ENCODE assay signal across 32 cellular contexts in the genomic region with DNA sequence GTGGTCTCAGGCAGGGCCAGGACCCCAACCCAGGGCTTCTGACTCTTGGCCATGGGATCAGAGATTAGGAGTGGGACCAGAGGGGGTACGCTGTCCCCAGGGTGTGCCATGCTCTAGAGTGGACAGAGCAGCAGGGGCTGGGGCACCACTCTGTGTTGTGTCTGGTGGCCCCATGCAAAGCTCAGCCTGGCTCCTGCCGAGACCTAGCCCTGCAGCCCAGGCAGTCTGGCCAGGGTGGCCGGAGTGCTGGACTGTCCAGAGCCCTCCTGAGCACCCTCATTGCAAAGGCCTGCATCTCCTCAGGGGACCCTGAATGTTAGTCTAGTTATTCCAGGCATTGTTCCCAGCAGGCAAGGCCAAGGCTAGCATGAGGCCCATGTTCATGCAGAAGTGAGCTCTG.
DNase-seq lines count a peak whose midpoint lies in the region; ATAC-seq and TF ChIP-seq lines count a peak whose summit lies in the region.
"Had no signal": no experiment of that assay in that cellular context is flagged by ENCODE, and none has a peak within 500 bp of the region (broad histone marks: within the 10 kb centered on the region; RNA-seq: fewer than 3 reads in every experiment).

No MANE protein-coding gene starts in this region.

- no peaks in the 10 kb centered on the region for H3K9me2 ChIP-seq in PC-9 (ENCODE audit: insufficient read depth)

- H3K4me1 Mint-ChIP-seq in activated T-cell treated with anti-CD3 and anti-CD28 coated beads, Interleukin-2, amount 50 U/mL, for 24 hours (ENCODE audit: low read depth) = no peaks in the 10 kb centered on the region
- H3K4me1 Mint-ChIP-seq: activated CD4-positive, alpha-beta T cell treated with anti-CD3 and anti-CD28 coated beads, Interleukin-2, amount 10 ng/mL, durations not matched to agents 24 days and 14 days had no signal

- TF ChIP-seq CTCF in ascending aorta (IDR thresholded peaks at IDR 0.05) = no peak
- TF ChIP-seq CTCF in heart left ventricle (IDR thresholded peaks at IDR 0.05) = no peak
- no peak for TF ChIP-seq CTCF in lung (IDR thresholded peaks at IDR 0.05; ENCODE audit: control extremely low read depth, extremely low read depth)
- TF ChIP-seq CTCF in PC-9 (conservative IDR thresholded peaks at IDR 0.05) = no peak

- peaks cover 16% of the 10 kb centered on the region for H3K27me3 Mint-ChIP-seq in activated T-cell treated with anti-CD3 and anti-CD28 coated beads, Interleukin-2, amount 50 U/mL, for 24 hours
- H3K27me3 Mint-ChIP-seq: activated CD4-positive, alpha-beta T cell treated with anti-CD3 and anti-CD28 coated beads, Interleukin-2, amount 10 ng/mL, durations not matched to agents 24 days and 14 days; natural killer cell treated with Interleukin-12 subunit alpha and Interleukin-12 subunit beta and Interleukin-15 and Interleukin-18, amount 100 ng/mL, for 72 hours had no signal

- no peak overlapping the region for H3K9ac ChIP-seq in subcutaneous abdominal adipose tissue (ENCODE audit: low read length in 5 of 5)

- H3K79me2 ChIP-seq in PC-9 (ENCODE audit: low read depth) = no peaks in the 10 kb centered on the region

- no TSS peak for BruUV-seq in PC-9 (replicated peaks; lab: Mats Ljungman, UMichigan)

- no peaks in the 10 kb centered on the region for H3K9me3 ChIP-seq in ascending aorta
- H3K9me3 ChIP-seq in heart left ventricle = peaks cover 0 to 9% (median 0%) of the 10 kb centered on the region in 12 donors
- no peaks in the 10 kb centered on the region for H3K9me3 ChIP-seq in lung (ENCODE audit: control insufficient read depth in 2 of 2, insufficient read depth in 1 of 2, low read length in 1 of 2)
- H3K9me3 ChIP-seq in subcutaneous abdominal adipose tissue (ENCODE audit: control insufficient read depth in 5 of 5, low read length in 5 of 5) = peaks cover 0 to 4% (median 3%) of the 10 kb centered on the region in 5 donors
- peaks cover 5% of the 10 kb centered on the region for H3K9me3 ChIP-seq in PC-9 (ENCODE audit: insufficient read depth, low read depth)
- H3K9me3 ChIP-seq: ovary had no signal

- ATAC-seq in heart left ventricle = no peak
- ATAC-seq in lung (ENCODE audit: insufficient read depth, low FRiP score) = no peak
- ATAC-seq in GM18868 (IDR thresholded peaks at IDR 0.05; ENCODE audit: unreplicated experiment) = no peak
- ATAC-seq: A549; activated T-cell treated with anti-CD3 and anti-CD28 coated beads, Interleukin-2, amount 50 U/mL, for 72 hours; left lung; natural killer cell treated with Interleukin-12 subunit alpha and Interleukin-12 subunit beta and Interleukin-15 and Interleukin-18, amount 100 ng/mL, for 72 hours; Panc1 had no signal

- no peaks in the 10 kb centered on the region for H4K20me1 ChIP-seq in PC-9 (ENCODE audit: insufficient read depth)

- intact Hi-C loops in ascending aorta (cut with DNase I) = no loop called here
- intact Hi-C loops in heart left ventricle (cut with DNase I) = loop anchor here in 1 of 10 donors (2.0 kb wide), 1 partner anchor 14 kb away; no protein-coding TSS in a partner anchor
- intact Hi-C loops in PC-9 (cut with micrococcal nuclease; ENCODE audit: unreplicated experiment) = no loop called here

- POLR2A ChIA-PET in PC-9 (lab: Charles Lee; ENCODE audit: unreplicated experiment) = no interaction called here

- H3K27me3 ChIP-seq in ascending aorta (no peaks in the 10 kb centered on the region), heart left ventricle (no peaks in the 10 kb centered on the region), lung (ENCODE audit: control insufficient read depth, insufficient read depth) (no peaks in the 10 kb centered on the region), subcutaneous abdominal adipose tissue (ENCODE audit: control insufficient read depth in 5 of 5, insufficient read depth in 4 of 5, low read length in 5 of 5) (peaks cover 0 to 4% (median 0%) of the 10 kb centered on the region in 5 donors), PC-9 (ENCODE audit: insufficient read depth, low read depth) (no peaks in the 10 kb centered on the region; the same call in 1 of the 2 replicates)
- H3K27me3 ChIP-seq: left lung, ovary had no signal

- H3K27ac ChIP-seq in ascending aorta (peak overlapping the region; percentile 75 to 80), heart left ventricle (peak overlapping the region in 11 of 12 donors; percentile 16 to 96 (median 88)), lung (ENCODE audit: low read depth in 1 of 2, low read length in 1 of 2) (peak overlapping the region; percentile 15 to 35), subcutaneous abdominal adipose tissue (ENCODE audit: low read depth, low read length) (peak overlapping the region; percentile 92), PC-9 (no peak overlapping the region)
- H3K27ac ChIP-seq: A549, ovary, WERI-Rb-1 had no signal

- H3K4me3 ChIP-seq in ascending aorta (no peak overlapping the region), heart left ventricle (no peak overlapping the region), lung (no peak overlapping the region), subcutaneous abdominal adipose tissue (ENCODE audit: low read depth in 1 of 5, low read length in 5 of 5) (no peak overlapping the region), PC-9 (no peak overlapping the region)
- H3K4me3 ChIP-seq: A549, left lung, ovary had no signal

- WGBS in heart left ventricle, 4 donors = 80 to 88% (median 81%) methylated on average over 1 to 3 of the region's 3 CpGs
- WGBS in lung, 2 donors = 89 to 93% methylated on average over 3 of the region's 3 CpGs

- H3K36me3 ChIP-seq in ascending aorta (peaks cover 68 to 93% of the 10 kb centered on the region in 2 donors), heart left ventricle (peaks cover 0 to 67% (median 40%) of the 10 kb centered on the region in 9 donors), lung (ENCODE audit: control insufficient read depth in 2 of 2, insufficient read depth in 2 of 2, low read length in 2 of 2) (peaks cover 7 to 32% of the 10 kb centered on the region in 2 donors), subcutaneous abdominal adipose tissue (ENCODE audit: control insufficient read depth in 5 of 5, insufficient read depth in 5 of 5, low read length in 5 of 5) (peaks cover 17 to 89% (median 75%) of the 10 kb centered on the region in 5 donors), PC-9 (ENCODE audit: low read depth) (no peaks in the 10 kb centered on the region)
- H3K36me3 ChIP-seq: ovary, WERI-Rb-1 had no signal

- H3K4me1 ChIP-seq in ascending aorta (peaks cover 28 to 92% of the 10 kb centered on the region in 2 donors), heart left ventricle (peaks cover 28 to 100% (median 93%) of the 10 kb centered on the region in 12 donors), lung (ENCODE audit: control insufficient read depth in 2 of 2, insufficient read depth in 2 of 2, low read length in 2 of 2) (peaks cover 43 to 53% of the 10 kb centered on the region in 2 donors), subcutaneous abdominal adipose tissue (ENCODE audit: control insufficient read depth in 5 of 5, insufficient read depth in 5 of 5, low read length in 5 of 5) (peaks cover 23 to 94% (median 93%) of the 10 kb centered on the region in 5 donors), PC-9 (replicated peaks; ENCODE audit: insufficient read depth) (no peaks in the 10 kb centered on the region)
- H3K4me1 ChIP-seq: A549 had no signal

- H3K4me3 Mint-ChIP-seq in activated T-cell treated with anti-CD3 and anti-CD28 coated beads, Interleukin-2, amount 50 U/mL, for 24 hours = no peak overlapping the region
- H3K4me3 Mint-ChIP-seq: activated CD4-positive, alpha-beta T cell treated with anti-CD3 and anti-CD28 coated beads, Interleukin-2, amount 10 ng/mL, durations not matched to agents 24 days and 14 days; activated T-cell treated with anti-CD3 and anti-CD28 coated beads, Interleukin-2, amount 50 U/mL, for 72 hours; CD4-positive, alpha-beta T cell; HFFc6; natural killer cell treated with Interleukin-12 subunit alpha and Interleukin-12 subunit beta and Interleukin-15 and Interleukin-18, amount 100 ng/mL, for 72 hours had no signal

- no peak for DNase-seq in ascending aorta (ENCODE audit: low spot score in 2 of 2)
- DNase-seq in heart left ventricle = peak in 3 of 5 donors; percentile 30 to 33 (median 31)
- no peak for DNase-seq in lung (ENCODE audit: low spot score)
- no peak for DNase-seq in PC-9
- no peak for DNase-seq in NCI-H128 (lab: John Stamatoyannopoulos, UW; ENCODE audit: unreplicated experiment)
- no peak for DNase-seq in activated T-cell treated with anti-CD3 and anti-CD28 coated beads, Interleukin-2, amount 50 U/mL, for 24 hours
- DNase-seq: activated CD4-positive, alpha-beta T cell treated with anti-CD3 and anti-CD28 coated beads, Interleukin-2, amount 10 ng/mL, durations not matched to agents 24 days and 14 days; activated naive CD4-positive, alpha-beta T cell treated with Interleukin-2 at 50 U/mL for 16 hours; activated T-cell treated with anti-CD3 and anti-CD28 coated beads, Interleukin-2, amount 50 U/mL, for 72 hours; AML-193; CD4-positive, alpha-beta T cell; effector memory CD4-positive, alpha-beta T cell; foreskin melanocyte; GOT3; HFFc6; hippocampal formation; Karpas-422; left lung; MV-4-11; NCI-H187; NCI-H526; ovary; SIG-M5; stimulated activated CD4-positive, alpha-beta T cell treated with anti-CD3 and anti-CD28 coated beads, Interleukin-12 subunit alpha, Interleukin-12 subunit beta, amount 100 ng/mL, for 4 hours; stimulated activated CD4-positive, alpha-beta T cell treated with anti-CD3 and anti-CD28 coated beads, Interleukin-4, amount 100 ng/mL, for 1 hour; T-helper 9 cell; WERI-Rb-1 had no signal

- no peak for TF ChIP-seq POLR2A in heart left ventricle (IDR thresholded peaks at IDR 0.05)

- H3K36me3 Mint-ChIP-seq in activated T-cell treated with anti-CD3 and anti-CD28 coated beads, Interleukin-2, amount 50 U/mL, for 24 hours (ENCODE audit: low read depth) = no peaks in the 10 kb centered on the region
- H3K36me3 Mint-ChIP-seq: natural killer cell treated with Interleukin-12 subunit alpha and Interleukin-12 subunit beta and Interleukin-15 and Interleukin-18, amount 100 ng/mL, for 72 hours had no signal

- H3K4me2 ChIP-seq in PC-9 = no peak overlapping the region
- H3K4me2 ChIP-seq: A549 had no signal

- CTCF ChIA-PET in PC-9 (lab: Charles Lee) = no interaction called here

- H3F3A ChIP-seq in PC-9 (ENCODE audit: insufficient read depth, low read depth) = no peaks in the 10 kb centered on the region

- no peak overlapping the region for H3K27ac Mint-ChIP-seq in activated T-cell treated with anti-CD3 and anti-CD28 coated beads, Interleukin-2, amount 50 U/mL, for 24 hours
- H3K27ac Mint-ChIP-seq: activated CD4-positive, alpha-beta T cell treated with anti-CD3 and anti-CD28 coated beads, Interleukin-2, amount 10 ng/mL, durations not matched to agents 24 days and 14 days; activated T-cell treated with anti-CD3 and anti-CD28 coated beads, Interleukin-2, amount 50 U/mL, for 72 hours; CD4-positive, alpha-beta T cell; HFFc6; natural killer cell treated with Interleukin-12 subunit alpha and Interleukin-12 subunit beta and Interleukin-15 and Interleukin-18, amount 100 ng/mL, for 72 hours had no signal

- no peaks in the 10 kb centered on the region for H3K9me3 Mint-ChIP-seq in activated T-cell treated with anti-CD3 and anti-CD28 coated beads, Interleukin-2, amount 50 U/mL, for 24 hours
- H3K9me3 Mint-ChIP-seq: activated CD4-positive, alpha-beta T cell treated with anti-CD3 and anti-CD28 coated beads, Interleukin-2, amount 10 ng/mL, durations not matched to agents 24 days and 14 days; activated T-cell treated with anti-CD3 and anti-CD28 coated beads, Interleukin-2, amount 50 U/mL, for 72 hours; CD4-positive, alpha-beta T cell; HFFc6; natural killer cell treated with Interleukin-12 subunit alpha and Interleukin-12 subunit beta and Interleukin-15 and Interleukin-18, amount 100 ng/mL, for 72 hours had no signal

- no peak overlapping the region for H2AFZ ChIP-seq in PC-9

Comparison
In these comparisons a context has a peak if more than half of its experiments do, and no peak if none do; other contexts are left out.
1. DNase-seq: peak in heart left ventricle (3 of 5); none in ascending aorta (0 of 2), lung (single experiment), PC-9 (0 of 2), NCI-H128 (single experiment) and activated T-cell treated with anti-CD3 and anti-CD28 coated beads, Interleukin-2, amount 50 U/mL, for 24 hours (single experiment).